Comparison of ENCODE assay signal across 8 cellular contexts in the genomic region with DNA sequence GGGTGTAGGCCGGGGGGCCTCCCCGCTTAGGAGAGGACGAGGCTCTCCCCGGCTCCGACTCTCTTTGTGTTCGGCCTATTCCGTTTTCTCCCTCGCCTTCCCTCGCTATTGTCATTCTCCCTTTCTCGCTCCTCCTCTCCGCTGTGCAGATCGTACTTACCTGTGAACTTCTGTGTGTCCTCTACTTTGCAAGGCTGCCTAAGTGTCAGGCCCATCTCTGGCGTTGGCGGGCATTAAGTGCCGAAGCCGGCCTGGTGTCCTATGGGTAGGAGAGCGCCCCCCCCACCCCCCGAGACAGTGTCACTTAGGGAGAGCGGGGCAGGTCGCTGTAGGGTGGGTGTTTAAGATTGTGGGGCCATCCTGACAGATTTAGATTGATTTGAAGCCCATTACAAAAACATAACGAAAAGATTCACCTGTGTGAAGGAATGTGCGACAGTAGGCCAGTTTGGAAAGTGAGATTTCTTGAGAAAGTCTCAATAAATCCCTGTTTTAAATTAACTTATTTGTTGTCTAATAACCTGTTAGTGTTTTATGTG. TPM values are rescaled to one million over a fixed set of nuclear protein-coding genes. Genes with fewer than 3 reads are reported as not detected.
DNase-seq lines count a peak whose midpoint lies in the region; ATAC-seq, FAIRE-seq and TF ChIP-seq lines count a peak whose summit lies in the region.

No MANE protein-coding gene starts in this region.

- H3K27me3 Mint-ChIP-seq in IgD-negative memory B cell, result no peaks in the 10 kb centered on the region

- TF ChIP-seq EP300 in HepG2 (IDR thresholded peaks at IDR 0.05; ENCODE audit: low read depth in 2 of 2, low read length in 2 of 2) (no peak), HepG2 (CRISPR knock-in tag; IDR thresholded peaks at IDR 0.05; ENCODE audit: borderline replicate concordance) (no peak)

- TF ChIP-seq CTCF in VCaP (conservative IDR thresholded peaks at IDR 0.05), result no peak
- TF ChIP-seq CTCF in choroid plexus epithelial cell (conservative IDR thresholded peaks at IDR 0.05; ENCODE audit: low read depth, low read length), result peak; percentile 4
- peak; percentile 28 for TF ChIP-seq CTCF in HepG2 (CRISPR knock-in tag; IDR thresholded peaks at IDR 0.05)

- TF ChIP-seq RAD21 in HepG2 (CRISPR knock-in tag; IDR thresholded peaks at IDR 0.05), result no peak

- H2AFZ ChIP-seq in HepG2 (ENCODE audit: low read length), result no peak overlapping the region

- peak overlapping the region; percentile 76 for H3K4me2 ChIP-seq in HepG2 (ENCODE audit: low read depth, low read length)

- peaks cover 10% of the 10 kb centered on the region; the same call in 1 of the 2 replicates for H3K9me3 ChIP-seq in HepG2 (ENCODE audit: low read length)

- DNase-seq in choroid plexus epithelial cell (ENCODE audit: low read depth) (peak; percentile 38), HepG2 (ENCODE audit: low spot score) (peak; percentile 22), cortex of kidney (lab: John Stamatoyannopoulos, UW) (no peak)
- DNase-seq in stimulated activated CD4-positive, alpha-beta T cell treated with anti-CD3 and anti-CD28 coated beads, TNF-alpha, amount 100 ng/mL, for 24 hours (ENCODE audit: low read depth in 3 of 3), result peak; percentile 17 to 30 (median 19)

- H4K20me1 ChIP-seq in HepG2 (ENCODE audit: insufficient read depth, low read length), result peaks cover 30% of the 10 kb centered on the region; the same call in 1 of the 2 replicates

- ATAC-seq in GM21723 (IDR thresholded peaks at IDR 0.05; ENCODE audit: unreplicated experiment), result peak; percentile 48
- peak; percentile 17 for ATAC-seq in HepG2

- POLR2A ChIA-PET in HepG2 (lab: Yijun Ruan, JAX), result interaction anchor here (1.2 to 2.3 kb wide), 4 partner anchors 14 to 46 kb away, joined by 3 to 72 read pairs (median 10); no protein-coding TSS in a partner anchor

- H3K27me3 ChIP-seq in HepG2 (ENCODE audit: control insufficient read depth in 1 of 2, insufficient read depth in 2 of 2, low read length in 2 of 2), result no peaks in the 10 kb centered on the region; a peak in 1 of 5 replicates

- peaks cover 61% of the 10 kb centered on the region for H3K79me2 ChIP-seq in HepG2 (ENCODE audit: insufficient read depth, low read length)

- FAIRE-seq in HepG2 (lab: Jason Lieb, UNC), result no peak

- CTCF ChIA-PET in HepG2 (lab: Yijun Ruan, JAX; ENCODE audit: low intra/inter-chr PET ratio, low total read pairs), result interaction anchor here (0.6 to 1.5 kb wide), 2 partner anchors 26 to 46 kb away, joined by 3 read pairs; no protein-coding TSS in a partner anchor

- H3K9me3 Mint-ChIP-seq in IgD-negative memory B cell, result peaks cover 2 to 11% (median 4%) of the 10 kb centered on the region in 3 donors

- in situ Hi-C loops in HepG2 (cut with HindIII; ENCODE audit: extremely low pct_ligation_motif_present, low pct_unique_long_range_greater_than_20kb), result no loop called here

- no TSS peak for BruUV-seq in HepG2 (replicated peaks; lab: Mats Ljungman, UMichigan)

- H3K9ac ChIP-seq in HepG2 (ENCODE audit: insufficient read depth, low read depth, low read length), result peak overlapping the region; percentile 98

- peak overlapping the region; percentile 100 for H3K27ac ChIP-seq in VCaP
- H3K27ac ChIP-seq in HepG2 (ENCODE audit: extremely low read length, insufficient read depth, low read length), result peak overlapping the region; percentile 97

- intact Hi-C loops in HepG2 (cut with micrococcal nuclease; ENCODE audit: unreplicated experiment), result loop anchor here (1.0 kb wide), 2 partner anchors 26 to 47 kb away; no protein-coding TSS in a partner anchor

- peaks cover 2 to 13% of the 10 kb centered on the region in 2 experiments for H3K36me3 ChIP-seq in HepG2 (replicated peaks in 1 of 2; ENCODE audit: control insufficient read depth in 1 of 2, insufficient read depth in 2 of 2, low read length in 2 of 2)

- under 1% methylated on average over 17 of the region's 22 CpGs for WGBS in HepG2 (ENCODE audit: low lambda C conversion rate)

- peak overlapping the region; percentile 93 to 100 (median 98) for H3K27ac Mint-ChIP-seq in IgD-negative memory B cell

- H3K4me3 ChIP-seq in GM08714 (ENCODE audit: low read length) (peak overlapping the region; percentile 80), choroid plexus epithelial cell (ENCODE audit: low read depth, low read length) (peak overlapping the region; percentile 90), HepG2 (replicated peaks in 1 of 3; ENCODE audit: insufficient read depth in 1 of 3, low read depth in 2 of 3, low read length in 3 of 3) (peak overlapping the region; percentile 80 to 95 (median 94))

- TF ChIP-seq POLR2A in HepG2 (IDR thresholded peaks at IDR 0.05; ENCODE audit: insufficient read depth in 1 of 2, low read depth in 2 of 2, low read length in 2 of 2), result peak in 1 of 2 experiments; percentile 2; a peak in 1 of 4 replicates

- H3K4me3 Mint-ChIP-seq in IgD-negative memory B cell, result peak overlapping the region; percentile 92 to 98 (median 98)

- H3K4me1 ChIP-seq in HepG2 (ENCODE audit: insufficient read depth, low read length), result peaks cover 59% of the 10 kb centered on the region

- peaks cover 39 to 56% (median 44%) of the 10 kb centered on the region in 3 donors for H3K4me1 Mint-ChIP-seq in IgD-negative memory B cell

- H3K36me3 Mint-ChIP-seq in IgD-negative memory B cell, result peaks cover 23% of the 10 kb centered on the region

TF ChIP-seq in HepG2, 621 proteins besides CTCF, POLR2A, EP300 and RAD21 (continues in another document):
- no peak for TF ChIP-seq RFX1 (IDR thresholded peaks at IDR 0.05)
- TF ChIP-seq, protein P1, sequence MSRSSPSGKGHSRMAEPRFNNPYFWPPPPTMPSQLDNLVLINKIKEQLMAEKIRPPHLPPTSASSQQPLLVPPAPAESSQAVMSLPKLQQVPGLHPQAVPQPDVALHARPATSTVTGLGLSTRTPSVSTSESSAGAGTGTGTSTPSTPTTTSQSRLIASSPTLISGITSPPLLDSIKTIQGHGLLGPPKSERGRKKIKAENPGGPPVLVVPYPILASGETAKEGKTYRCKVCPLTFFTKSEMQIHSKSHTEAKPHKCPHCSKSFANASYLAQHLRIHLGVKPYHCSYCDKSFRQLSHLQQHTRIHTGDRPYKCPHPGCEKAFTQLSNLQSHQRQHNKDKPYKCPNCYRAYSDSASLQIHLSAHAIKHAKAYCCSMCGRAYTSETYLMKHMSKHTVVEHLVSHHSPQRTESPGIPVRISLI (CRISPR knock-in tag; IDR thresholded peaks at IDR 0.05; ENCODE audit: borderline replicate concordance), result no peak
- no peak for TF ChIP-seq ZNF550 (CRISPR knock-in tag; IDR thresholded peaks at IDR 0.05; ENCODE audit: borderline replicate concordance)
- TF ChIP-seq ZNF562 (CRISPR knock-in tag; IDR thresholded peaks at IDR 0.05; ENCODE audit: borderline replicate concordance), result no peak
- no peak for TF ChIP-seq ZNF589 (CRISPR knock-in tag; conservative IDR thresholded peaks at IDR 0.05)
- TF ChIP-seq, protein P2, sequence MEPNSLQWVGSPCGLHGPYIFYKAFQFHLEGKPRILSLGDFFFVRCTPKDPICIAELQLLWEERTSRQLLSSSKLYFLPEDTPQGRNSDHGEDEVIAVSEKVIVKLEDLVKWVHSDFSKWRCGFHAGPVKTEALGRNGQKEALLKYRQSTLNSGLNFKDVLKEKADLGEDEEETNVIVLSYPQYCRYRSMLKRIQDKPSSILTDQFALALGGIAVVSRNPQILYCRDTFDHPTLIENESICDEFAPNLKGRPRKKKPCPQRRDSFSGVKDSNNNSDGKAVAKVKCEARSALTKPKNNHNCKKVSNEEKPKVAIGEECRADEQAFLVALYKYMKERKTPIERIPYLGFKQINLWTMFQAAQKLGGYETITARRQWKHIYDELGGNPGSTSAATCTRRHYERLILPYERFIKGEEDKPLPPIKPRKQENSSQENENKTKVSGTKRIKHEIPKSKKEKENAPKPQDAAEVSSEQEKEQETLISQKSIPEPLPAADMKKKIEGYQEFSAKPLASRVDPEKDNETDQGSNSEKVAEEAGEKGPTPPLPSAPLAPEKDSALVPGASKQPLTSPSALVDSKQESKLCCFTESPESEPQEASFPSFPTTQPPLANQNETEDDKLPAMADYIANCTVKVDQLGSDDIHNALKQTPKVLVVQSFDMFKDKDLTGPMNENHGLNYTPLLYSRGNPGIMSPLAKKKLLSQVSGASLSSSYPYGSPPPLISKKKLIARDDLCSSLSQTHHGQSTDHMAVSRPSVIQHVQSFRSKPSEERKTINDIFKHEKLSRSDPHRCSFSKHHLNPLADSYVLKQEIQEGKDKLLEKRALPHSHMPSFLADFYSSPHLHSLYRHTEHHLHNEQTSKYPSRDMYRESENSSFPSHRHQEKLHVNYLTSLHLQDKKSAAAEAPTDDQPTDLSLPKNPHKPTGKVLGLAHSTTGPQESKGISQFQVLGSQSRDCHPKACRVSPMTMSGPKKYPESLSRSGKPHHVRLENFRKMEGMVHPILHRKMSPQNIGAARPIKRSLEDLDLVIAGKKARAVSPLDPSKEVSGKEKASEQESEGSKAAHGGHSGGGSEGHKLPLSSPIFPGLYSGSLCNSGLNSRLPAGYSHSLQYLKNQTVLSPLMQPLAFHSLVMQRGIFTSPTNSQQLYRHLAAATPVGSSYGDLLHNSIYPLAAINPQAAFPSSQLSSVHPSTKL (CRISPR knock-in tag; IDR thresholded peaks at IDR 0.05), result 0 out of 2 replicates have a peak, but pooled peaks have one; percentile 2
- TF ChIP-seq TEAD2 (CRISPR knock-in tag; IDR thresholded peaks at IDR 0.05), result no peak

RNA-seq across cellular contexts. Expression of a gene that starts 0.6 kb away (rescaled TPM):
- polyA plus RNA-seq in IgD-negative memory B cell (72.4 TPM), HepG2 (2011; rRNA removed) (12.4 TPM in 2 replicates)
- total RNA-seq in HepG2 (2016; rRNA removed; fragmentation: Illumina TruSeq; extraction: Trizol), result 22.3 and 28.9 TPM in 2 replicates
- total RNA-seq in HepG2 (2016; cell fraction: cytosol; rRNA removed; fragmentation: Illumina TruSeq; extraction: Trizol; ENCODE audit: low read depth), result 316 and 350 TPM in 2 replicates
- total RNA-seq in HepG2 (2016; cell fraction: insoluble cytoplasmic fraction; rRNA removed; fragmentation: Illumina TruSeq; extraction: Trizol), result 18.9 and 26.2 TPM in 2 replicates
- total RNA-seq in HepG2 (2016; cell fraction: membrane; rRNA removed; fragmentation: Illumina TruSeq; extraction: Trizol), result 57.6 and 59.9 TPM in 2 replicates
- total RNA-seq in HepG2 (2016; cell fraction: nucleus; rRNA removed; fragmentation: Illumina TruSeq; extraction: Trizol), result 50.1 and 55.5 TPM in 2 replicates
- polyA plus RNA-seq in HepG2 (2011; cell fraction: cytosol; rRNA removed), result 5.1 and 5.5 TPM in 2 replicates
- polyA plus RNA-seq in HepG2 (2011; cell fraction: nucleus; rRNA removed), result 79.7 and 90.7 TPM in 2 replicates
- 26.4 and 28.0 TPM in 2 replicates for polyA plus RNA-seq in HepG2 (2012)
- 3.1 and 3.3 TPM in 2 replicates for polyA plus RNA-seq in HepG2 (2016; cell fraction: cytosol; fragmentation: Illumina TruSeq; extraction: Trizol; ENCODE audit: low read depth)
- polyA plus RNA-seq in HepG2 (2016; cell fraction: insoluble cytoplasmic fraction; fragmentation: Illumina TruSeq; extraction: Trizol; ENCODE audit: low read depth), result 10.1 and 11.9 TPM in 2 replicates
- polyA plus RNA-seq in HepG2 (2016; cell fraction: membrane; fragmentation: Illumina TruSeq; extraction: Trizol; ENCODE audit: low read depth), result 4.5 and 4.7 TPM in 2 replicates
- polyA plus RNA-seq in HepG2 (2016; cell fraction: nucleus; fragmentation: Illumina TruSeq; extraction: Trizol; ENCODE audit: insufficient read depth, low read depth), result 38.9 and 41.2 TPM in 2 replicates
- 18.7 and 23.4 TPM in 2 replicates for polyA minus RNA-seq in HepG2 (2011; rRNA and poly(A)+ RNA removed; ENCODE audit: low replicate concordance)
- polyA minus RNA-seq in HepG2 (2011; cell fraction: cytosol; rRNA and poly(A)+ RNA removed), result 21.6 and 23.1 TPM in 2 replicates
- polyA minus RNA-seq in HepG2 (2011; cell fraction: nucleus; rRNA and poly(A)+ RNA removed), result 99.0 and 111 TPM in 2 replicates
